Comparison of ENCODE assay signal across 9 cellular contexts in the genomic region with DNA sequence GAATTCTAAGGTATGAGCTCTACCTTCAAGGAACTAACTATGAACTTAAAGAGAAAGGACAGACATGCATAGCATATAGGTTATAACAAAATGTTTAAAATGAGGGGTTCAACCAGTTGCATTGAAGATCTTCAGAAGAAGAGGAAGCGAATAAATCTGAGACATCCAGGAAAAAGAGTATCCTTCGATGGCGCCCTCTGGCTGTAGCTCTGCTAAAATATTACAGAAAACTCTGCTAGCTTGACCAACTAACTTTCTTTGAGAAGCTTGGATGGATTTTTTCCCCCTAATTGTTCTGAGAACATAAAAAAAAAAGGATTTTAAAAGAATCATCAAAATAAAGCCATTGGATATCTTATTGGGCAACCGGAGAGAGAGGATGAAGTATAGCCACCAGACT.
DNase-seq lines count a peak whose midpoint lies in the region; ATAC-seq and TF ChIP-seq lines count a peak whose summit lies in the region.
"Had no signal": no experiment of that assay in that cellular context is flagged by ENCODE, and none has a peak within 500 bp of the region (broad histone marks: within the 10 kb centered on the region; RNA-seq: fewer than 3 reads in every experiment).

No MANE protein-coding gene starts in this region.

- TF ChIP-seq CTCF in AG10803 (conservative IDR thresholded peaks at IDR 0.05; ENCODE audit: low read length), result peak; percentile 55
- peak; percentile 50; the same call in 1 of the 2 replicates for TF ChIP-seq CTCF in VCaP (conservative IDR thresholded peaks at IDR 0.05)

- no peak for ATAC-seq in HG02885 (IDR thresholded peaks at IDR 0.05; ENCODE audit: poor library complexity, unreplicated experiment)
- no peak for ATAC-seq in HG02938 (IDR thresholded peaks at IDR 0.05; ENCODE audit: unreplicated experiment)

- CTCF ChIA-PET in HEK293T (lab: Yijun Ruan, JAX), result interaction anchor here (0.6 to 1.8 kb wide), 13 partner anchors 11 to 694 kb away, joined by 3 to 6 read pairs (median 3); no protein-coding TSS in a partner anchor

- peak; percentile 28 for DNase-seq in AG10803 (ENCODE audit: low read depth)
- DNase-seq in HEK293T (ENCODE audit: extremely low spot score), result peak; percentile 28
- peak; percentile 32 for DNase-seq in left kidney (ENCODE audit: low read depth, low spot score)
- DNase-seq in activated CD4-positive, CD25-positive, alpha-beta regulatory T cell (lab: John Stamatoyannopoulos, UW), result no peak
- DNase-seq in NCI-H2196 treated with DMSO at 0.1 percent for 48 hours (lab: John Stamatoyannopoulos, UW; ENCODE audit: unreplicated experiment), result no peak

- POLR2A ChIA-PET in HEK293T (lab: Yijun Ruan, JAX), result interaction anchor here (2.1 kb wide), 1 partner anchor 20 kb away, joined by 8 read pairs; no protein-coding TSS in a partner anchor

- H3K27ac ChIP-seq in VCaP, result no peak overlapping the region
- H3K27ac ChIP-seq: skin epidermis had no signal

- no peak overlapping the region for H3K4me3 ChIP-seq in AG10803 (ENCODE audit: low read length)
- H3K4me3 ChIP-seq: skin epidermis had no signal

TF ChIP-seq in HEK293T, 16 proteins besides CTCF, POLR2A, EP300 and RAD21:
- TF ChIP-seq CTBP1 (IDR thresholded peaks at IDR 0.05; ENCODE audit: borderline replicate concordance), result no peak
- no peak for TF ChIP-seq SUZ12 (IDR thresholded peaks at IDR 0.05)
- no peak for TF ChIP-seq LEF1 (IDR thresholded peaks at IDR 0.05; ENCODE audit: borderline replicate concordance)
- no peak for TF ChIP-seq PKNOX1 (IDR thresholded peaks at IDR 0.05)
- TF ChIP-seq HDGF (IDR thresholded peaks at IDR 0.05; ENCODE audit: borderline replicate concordance), result no peak
- no peak for TF ChIP-seq FOXM1 (IDR thresholded peaks at IDR 0.05; ENCODE audit: borderline replicate concordance)
- TF ChIP-seq NFRKB (IDR thresholded peaks at IDR 0.05), result no peak
- no peak for TF ChIP-seq L3MBTL2 (conservative IDR thresholded peaks at IDR 0.05)
- TF ChIP-seq ELF4 (IDR thresholded peaks at IDR 0.05), result no peak
- no peak for TF ChIP-seq SP1 (IDR thresholded peaks at IDR 0.05)
- TF ChIP-seq FOXA1 (IDR thresholded peaks at IDR 0.05), result no peak
- TF ChIP-seq ARNT (IDR thresholded peaks at IDR 0.05), result no peak
- TF ChIP-seq FOXK2 (IDR thresholded peaks at IDR 0.05), result no peak
- TF ChIP-seq BHLHE40 (IDR thresholded peaks at IDR 0.05; ENCODE audit: borderline replicate concordance), result no peak
- no peak for TF ChIP-seq ZNF384 (IDR thresholded peaks at IDR 0.05)
- no peak for TF ChIP-seq TARDBP (IDR thresholded peaks at IDR 0.05)

Comparison
In these comparisons a context has a peak if more than half of its experiments do, and no peak if none do; other contexts are left out.
1. DNase-seq: peak in AG10803 (single experiment), HEK293T (single experiment) and left kidney (single experiment); none in activated CD4-positive, CD25-positive, alpha-beta regulatory T cell (0 of 4) and NCI-H2196 treated with DMSO at 0.1 percent for 48 hours (single experiment).